8 cellular contexts compared by ENCODE assay signal in genomic region chr1:200890818-200891773, GRCh38. TPM values are rescaled to one million over a fixed set of nuclear protein-coding genes. Genes with fewer than 3 reads are reported as not detected.
A peak's percentile ranks its signal among the peaks of the same experiment; 100 is the strongest.
DNase-seq lines count a peak whose midpoint lies in the region; ATAC-seq and TF ChIP-seq lines count a peak whose summit lies in the region.

No MANE protein-coding gene starts in this region.

- no peaks in the 10 kb centered on the region for H3K36me3 ChIP-seq in CD8-positive, alpha-beta memory T cell (ENCODE audit: insufficient read depth, low read length)
- H3K36me3 ChIP-seq in NT2/D1 (ENCODE audit: insufficient read depth, insufficient read length, low read length): peaks cover 18% of the 10 kb centered on the region
- H3K36me3 ChIP-seq in colonic mucosa: no peaks in the 10 kb centered on the region
- H3K36me3 ChIP-seq in right lobe of liver: no peaks in the 10 kb centered on the region
- H3K36me3 ChIP-seq in tibial artery: no peaks in the 10 kb centered on the region

- no peak for TF ChIP-seq POLR2A in right lobe of liver (IDR thresholded peaks at IDR 0.05)

- H3K4me3 Mint-ChIP-seq in CD8-positive, alpha-beta memory T cell: peak overlapping the region; percentile 31 to 85 (median 71)

- 9% methylated on average over 22 of the region's 72 CpGs for whole genome bisulfite sequencing in right lobe of liver (ENCODE audit: insufficient coverage, low coverage, low lambda C conversion rate, missing lambda C conversion rate)

- peak overlapping the region; percentile 53 for H3K4me3 ChIP-seq in CD8-positive, alpha-beta memory T cell (ENCODE audit: low read length)
- peak overlapping the region; percentile 86 for H3K4me3 ChIP-seq in NT2/D1 (ENCODE audit: insufficient read length, low read depth)
- H3K4me3 ChIP-seq in colonic mucosa: peak overlapping the region; percentile 47
- H3K4me3 ChIP-seq in right lobe of liver: peak overlapping the region; percentile 35 to 50 (median 40)
- peak overlapping the region; percentile 54 to 55 for H3K4me3 ChIP-seq in tibial artery

- H3K4me1 ChIP-seq in CD8-positive, alpha-beta memory T cell (ENCODE audit: insufficient read depth, low read length): peaks cover 51% of the 10 kb centered on the region
- H3K4me1 ChIP-seq in NT2/D1 (ENCODE audit: insufficient read depth, insufficient read length) (peaks cover 43% of the 10 kb centered on the region), colonic mucosa (no peaks in the 10 kb centered on the region), right lobe of liver (peaks cover 0 to 20% (median 4%) of the 10 kb centered on the region in 4 donors), tibial artery (peaks cover 0 to 20% (median 13%) of the 10 kb centered on the region in 4 donors)

- H3K27ac Mint-ChIP-seq in CD8-positive, alpha-beta memory T cell: peak overlapping the region in 6 of 8 donors; percentile 62 to 78 (median 70)

- no peaks in the 10 kb centered on the region for H3K9me3 ChIP-seq in CD8-positive, alpha-beta memory T cell (ENCODE audit: low read length)
- H3K9me3 ChIP-seq in NT2/D1 (ENCODE audit: insufficient read depth, low read length) (no peaks in the 10 kb centered on the region), colonic mucosa (no peaks in the 10 kb centered on the region), right lobe of liver (no peaks in the 10 kb centered on the region), tibial artery (no peaks in the 10 kb centered on the region)

- H3K9ac ChIP-seq in NT2/D1 (ENCODE audit: insufficient read length, low read depth) (peak overlapping the region; percentile 96), colonic mucosa (ENCODE audit: low read depth in 2 of 2, low read length in 2 of 2) (peak overlapping the region; percentile 77 to 86)

- ATAC-seq in GM19397 (IDR thresholded peaks at IDR 0.05; ENCODE audit: unreplicated experiment) (peak; percentile 21), right lobe of liver (peak; percentile 55 to 65 (median 58)), HG02973 (IDR thresholded peaks at IDR 0.05; ENCODE audit: unreplicated experiment) (no peak)

- peaks cover 12% of the 10 kb centered on the region for H3K27me3 ChIP-seq in CD8-positive, alpha-beta memory T cell (ENCODE audit: insufficient read depth, low read length, poor library complexity, severe bottlenecking)
- H3K27me3 ChIP-seq in NT2/D1 (ENCODE audit: insufficient read depth, insufficient read length) (no peaks in the 10 kb centered on the region), colonic mucosa (no peaks in the 10 kb centered on the region), right lobe of liver (no peaks in the 10 kb centered on the region), tibial artery (peaks cover 3 to 4% of the 10 kb centered on the region in 2 donors)

- CTCF ChIA-PET in CD8-positive, alpha-beta memory T cell (lab: Charles Lee): interaction anchor here (1.4 to 1.5 kb wide), 2 partner anchors 13 to 25 kb away, joined by 3 read pairs; no protein-coding TSS in a partner anchor

- no peak for TF ChIP-seq CTCF in colonic mucosa (IDR thresholded peaks at IDR 0.05)
- TF ChIP-seq CTCF in right lobe of liver (IDR thresholded peaks at IDR 0.05): peak; percentile 4 to 26 (median 12)
- TF ChIP-seq CTCF in tibial artery (IDR thresholded peaks at IDR 0.05): peak; percentile 40

- H3K9me3 Mint-ChIP-seq in CD8-positive, alpha-beta memory T cell: no peaks in the 10 kb centered on the region

- intact Hi-C loops in colonic mucosa (cut with DNase I) (no loop called here), right lobe of liver (cut with DNase I) (no loop called here), tibial artery (cut with DNase I; ENCODE audit: low total_unique reads) (no loop called here)

- no peaks in the 10 kb centered on the region for H3K36me3 Mint-ChIP-seq in CD8-positive, alpha-beta memory T cell

- H3K27ac ChIP-seq in CD8-positive, alpha-beta memory T cell (ENCODE audit: low read depth, low read length): no peak overlapping the region
- peak overlapping the region; percentile 44 for H3K27ac ChIP-seq in colonic mucosa
- H3K27ac ChIP-seq in right lobe of liver: no peak overlapping the region
- peak overlapping the region; percentile 53 to 58 for H3K27ac ChIP-seq in tibial artery

- peaks cover 18 to 23% of the 10 kb centered on the region in 2 donors for H3K27me3 Mint-ChIP-seq in CD8-positive, alpha-beta memory T cell

- peaks cover 42 to 58% (median 55%) of the 10 kb centered on the region in 3 donors for H3K4me1 Mint-ChIP-seq in CD8-positive, alpha-beta memory T cell

- POLR2A ChIA-PET in CD8-positive, alpha-beta memory T cell (lab: Charles Lee): no interaction called here

- peak in 2 of 5 donors; percentile 11 to 49 for DNase-seq in CD8-positive, alpha-beta memory T cell
- DNase-seq in NT2/D1 (ENCODE audit: low read depth, low spot score) (peak; percentile 87), colonic mucosa (peak; percentile 75), right lobe of liver (peak in 1 of 3 donors; percentile 43), tibial artery (no peak)
- DNase-seq in stimulated activated naive CD4-positive, alpha-beta T cell treated with Interleukin-2 at 50 U/mL for 16 hours (lab: John Stamatoyannopoulos, UW): no peak

RNA-seq across cellular contexts. Expression of gene INAVA, which starts 3.6 kb away (rescaled TPM):
- under 1 TPM; 0.09 to 0.24 TPM for total RNA-seq in CD8-positive, alpha-beta memory T cell
- polyA plus RNA-seq in CD8-positive, alpha-beta memory T cell: 0.37 TPM
- total RNA-seq in colonic mucosa: 100 to 1,000 TPM; 127 to 167 TPM
- under 1 TPM; 0.29 to 0.55 (median 0.41) TPM for total RNA-seq in right lobe of liver

RNA-seq across cellular contexts. Expression of gene GPR25, which starts 18.3 kb away (rescaled TPM):
- under 1 TPM; 0.18 to 0.44 TPM for total RNA-seq in CD8-positive, alpha-beta memory T cell
- 34.0 TPM for polyA plus RNA-seq in CD8-positive, alpha-beta memory T cell
- total RNA-seq in colonic mucosa: under 1 TPM; 0.19 to 0.27 TPM
- not detected for total RNA-seq in right lobe of liver

Comparison
In these comparisons a context has a peak if more than half of its experiments do, and no peak if none do; other contexts are left out.
1. DNase-seq: peak in NT2/D1 (single experiment) and colonic mucosa (single experiment); none in tibial artery (0 of 2) and stimulated activated naive CD4-positive, alpha-beta T cell treated with Interleukin-2 at 50 U/mL for 16 hours (single experiment).
2. H3K27ac ChIP-seq: peak in colonic mucosa (single experiment) and tibial artery (2 of 2); none in CD8-positive, alpha-beta memory T cell (single experiment) and right lobe of liver (0 of 3).
3. RNA of gene INAVA, which starts 3.6 kb away (total RNA-seq): 127 to 167 TPM in colonic mucosa; 0.29 to 0.55 TPM in right lobe of liver and 0.09 to 0.24 TPM in CD8-positive, alpha-beta memory T cell; every median in the first group is over 10 times any median in the second.
4. Peak in every context shown above with its lines, with median percentiles within 50 percentile points of each other: H3K4me3 ChIP-seq.